1 cellular context compared by ENCODE assay signal in genomic region chr20:9332783-9333482, GRCh38.
TF ChIP-seq lines count a peak whose summit lies in the region.

No MANE protein-coding gene starts in this region.

TF ChIP-seq in GM23338, 12 proteins besides CTCF, POLR2A, EP300 and RAD21 (continued from another document):
- TF ChIP-seq, protein P1, sequence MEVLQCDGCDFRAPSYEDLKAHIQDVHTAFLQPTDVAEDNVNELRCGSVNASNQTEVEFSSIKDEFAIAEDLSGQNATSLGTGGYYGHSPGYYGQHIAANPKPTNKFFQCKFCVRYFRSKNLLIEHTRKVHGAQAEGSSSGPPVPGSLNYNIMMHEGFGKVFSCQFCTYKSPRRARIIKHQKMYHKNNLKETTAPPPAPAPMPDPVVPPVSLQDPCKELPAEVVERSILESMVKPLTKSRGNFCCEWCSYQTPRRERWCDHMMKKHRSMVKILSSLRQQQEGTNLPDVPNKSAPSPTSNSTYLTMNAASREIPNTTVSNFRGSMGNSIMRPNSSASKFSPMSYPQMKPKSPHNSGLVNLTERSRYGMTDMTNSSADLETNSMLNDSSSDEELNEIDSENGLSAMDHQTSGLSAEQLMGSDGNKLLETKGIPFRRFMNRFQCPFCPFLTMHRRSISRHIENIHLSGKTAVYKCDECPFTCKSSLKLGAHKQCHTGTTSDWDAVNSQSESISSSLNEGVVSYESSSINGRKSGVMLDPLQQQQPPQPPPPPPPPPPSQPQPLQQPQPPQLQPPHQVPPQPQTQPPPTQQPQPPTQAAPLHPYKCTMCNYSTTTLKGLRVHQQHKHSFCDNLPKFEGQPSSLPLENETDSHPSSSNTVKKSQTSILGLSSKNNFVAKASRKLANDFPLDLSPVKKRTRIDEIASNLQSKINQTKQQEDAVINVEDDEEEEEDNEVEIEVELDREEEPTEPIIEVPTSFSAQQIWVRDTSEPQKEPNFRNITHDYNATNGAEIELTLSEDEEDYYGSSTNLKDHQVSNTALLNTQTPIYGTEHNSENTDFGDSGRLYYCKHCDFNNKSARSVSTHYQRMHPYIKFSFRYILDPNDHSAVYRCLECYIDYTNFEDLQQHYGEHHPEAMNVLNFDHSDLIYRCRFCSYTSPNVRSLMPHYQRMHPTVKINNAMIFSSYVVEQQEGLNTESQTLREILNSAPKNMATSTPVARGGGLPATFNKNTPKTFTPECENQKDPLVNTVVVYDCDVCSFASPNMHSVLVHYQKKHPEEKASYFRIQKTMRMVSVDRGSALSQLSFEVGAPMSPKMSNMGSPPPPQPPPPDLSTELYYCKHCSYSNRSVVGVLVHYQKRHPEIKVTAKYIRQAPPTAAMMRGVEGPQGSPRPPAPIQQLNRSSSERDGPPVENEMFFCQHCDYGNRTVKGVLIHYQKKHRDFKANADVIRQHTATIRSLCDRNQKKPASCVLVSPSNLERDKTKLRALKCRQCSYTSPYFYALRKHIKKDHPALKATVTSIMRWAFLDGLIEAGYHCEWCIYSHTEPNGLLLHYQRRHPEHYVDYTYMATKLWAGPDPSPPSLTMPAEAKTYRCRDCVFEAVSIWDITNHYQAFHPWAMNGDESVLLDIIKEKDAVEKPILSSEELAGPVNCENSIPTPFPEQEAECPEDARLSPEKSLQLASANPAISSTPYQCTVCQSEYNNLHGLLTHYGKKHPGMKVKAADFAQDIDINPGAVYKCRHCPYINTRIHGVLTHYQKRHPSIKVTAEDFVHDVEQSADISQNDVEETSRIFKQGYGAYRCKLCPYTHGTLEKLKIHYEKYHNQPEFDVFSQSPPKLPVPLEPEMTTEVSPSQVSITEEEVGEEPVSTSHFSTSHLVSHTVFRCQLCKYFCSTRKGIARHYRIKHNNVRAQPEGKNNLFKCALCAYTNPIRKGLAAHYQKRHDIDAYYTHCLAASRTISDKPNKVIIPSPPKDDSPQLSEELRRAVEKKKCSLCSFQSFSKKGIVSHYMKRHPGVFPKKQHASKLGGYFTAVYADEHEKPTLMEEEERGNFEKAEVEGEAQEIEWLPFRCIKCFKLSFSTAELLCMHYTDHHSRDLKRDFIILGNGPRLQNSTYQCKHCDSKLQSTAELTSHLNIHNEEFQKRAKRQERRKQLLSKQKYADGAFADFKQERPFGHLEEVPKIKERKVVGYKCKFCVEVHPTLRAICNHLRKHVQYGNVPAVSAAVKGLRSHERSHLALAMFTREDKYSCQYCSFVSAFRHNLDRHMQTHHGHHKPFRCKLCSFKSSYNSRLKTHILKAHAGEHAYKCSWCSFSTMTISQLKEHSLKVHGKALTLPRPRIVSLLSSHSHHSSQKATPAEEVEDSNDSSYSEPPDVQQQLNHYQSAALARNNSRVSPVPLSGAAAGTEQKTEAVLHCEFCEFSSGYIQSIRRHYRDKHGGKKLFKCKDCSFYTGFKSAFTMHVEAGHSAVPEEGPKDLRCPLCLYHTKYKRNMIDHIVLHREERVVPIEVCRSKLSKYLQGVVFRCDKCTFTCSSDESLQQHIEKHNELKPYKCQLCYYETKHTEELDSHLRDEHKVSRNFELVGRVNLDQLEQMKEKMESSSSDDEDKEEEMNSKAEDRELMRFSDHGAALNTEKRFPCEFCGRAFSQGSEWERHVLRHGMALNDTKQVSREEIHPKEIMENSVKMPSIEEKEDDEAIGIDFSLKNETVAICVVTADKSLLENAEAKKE (CRISPR knock-in tag; IDR thresholded peaks at IDR 0.05): no peak
- TF ChIP-seq EZH2phosphoT487 (IDR thresholded peaks at IDR 0.05; ENCODE audit: unreplicated experiment): no peak
- TF ChIP-seq CREB1 (CRISPR knock-in tag; IDR thresholded peaks at IDR 0.05; ENCODE audit: low read depth): no peak
TF ChIP-seq in GM23338: peak in this region for 0.
